ENCODE assay signal across 23 cellular contexts in genomic region chr11:63554901-63555218, GRCh38. TPM values are rescaled to one million over a fixed set of nuclear protein-coding genes. Genes with fewer than 3 reads are reported as not detected.
DNase-seq lines count a peak whose midpoint lies in the region; ATAC-seq and TF ChIP-seq lines count a peak whose summit lies in the region.
"Had no signal": no experiment of that assay in that cellular context is flagged by ENCODE, and none has a peak within 500 bp of the region (broad histone marks: within the 10 kb centered on the region; RNA-seq: fewer than 3 reads in every experiment).

No MANE protein-coding gene starts in this region.

- peaks cover 6% of the 10 kb centered on the region for H3K36me3 Mint-ChIP-seq in T-helper 2 cell treated with Interferon-gamma antibody and Interleukin-4, amounts not matched to agents 5 μg/mL and 100 μg/mL, for 36 hours (ENCODE audit: low read depth)
- H3K36me3 Mint-ChIP-seq in activated CD8-positive, alpha-beta T cell treated with anti-CD3 and anti-CD28 coated beads for 36 hours (ENCODE audit: low read depth), result peaks cover 3% of the 10 kb centered on the region
- H3K36me3 Mint-ChIP-seq in natural killer cell, result no peaks in the 10 kb centered on the region

- H3K27me3 ChIP-seq in BLaER1 treated with 17β-estradiol and CSF1 and Interleukin-3, amounts not matched to agents 10 nM and 100 nM, result no peaks in the 10 kb centered on the region
- H3K27me3 ChIP-seq in suprapubic skin, result no peaks in the 10 kb centered on the region
- H3K27me3 ChIP-seq: esophagus squamous epithelium, MG63, testis had no signal

- peak overlapping the region in 2 of 11 experiments; percentile 67 to 73; a peak in 2 of 22 replicates for H3K27ac ChIP-seq in BLaER1 treated with 17β-estradiol and CSF1 and Interleukin-3, amounts not matched to agents 10 nM and 100 nM
- no peak overlapping the region for H3K27ac ChIP-seq in suprapubic skin
- H3K27ac ChIP-seq: C4-2B, esophagus squamous epithelium, GM23248, testis had no signal

- H3K27ac Mint-ChIP-seq in T-helper 2 cell treated with Interferon-gamma antibody and Interleukin-4, amounts not matched to agents 5 μg/mL and 100 μg/mL, for 36 hours, result peak overlapping the region; percentile 49
- peak overlapping the region; percentile 98 for H3K27ac Mint-ChIP-seq in activated CD8-positive, alpha-beta T cell treated with anti-CD3 and anti-CD28 coated beads for 36 hours
- peak overlapping the region; percentile 97 to 98 for H3K27ac Mint-ChIP-seq in natural killer cell

- TF ChIP-seq CTCF in activated CD8-positive, alpha-beta T cell treated with anti-CD3 and anti-CD28 coated beads for 36 hours (IDR thresholded peaks at IDR 0.05), result no peak
- TF ChIP-seq CTCF in natural killer cell (IDR thresholded peaks at IDR 0.05) (no peak), suprapubic skin (IDR thresholded peaks at IDR 0.05) (no peak)

- H4K20me1 ChIP-seq in BLaER1 treated with 17β-estradiol and CSF1 and Interleukin-3, amounts not matched to agents 10 nM and 100 nM, result no peaks in the 10 kb centered on the region

- CTCF ChIA-PET in activated CD8-positive, alpha-beta T cell treated with anti-CD3 and anti-CD28 coated beads for 36 hours (lab: Charles Lee), result interaction anchor here (4.5 kb wide), 1 partner anchor 10 kb away, joined by 25 read pairs; the partner anchor contains the start of gene PLAAT2

- no peak overlapping the region for H3K4me3 Mint-ChIP-seq in T-helper 2 cell treated with Interferon-gamma antibody and Interleukin-4, amounts not matched to agents 5 μg/mL and 100 μg/mL, for 36 hours
- no peak overlapping the region for H3K4me3 Mint-ChIP-seq in activated CD8-positive, alpha-beta T cell treated with anti-CD3 and anti-CD28 coated beads for 36 hours
- no peak overlapping the region for H3K4me3 Mint-ChIP-seq in natural killer cell
- H3K4me3 Mint-ChIP-seq: activated CD4-positive, alpha-beta T cell treated with anti-CD3 and anti-CD28 coated beads, Interleukin-2, amount 10 ng/mL, durations not matched to agents 24 days and 14 days had no signal

- no peak for ATAC-seq in activated CD8-positive, alpha-beta T cell treated with anti-CD3 and anti-CD28 coated beads for 36 hours
- ATAC-seq in natural killer cell (no peak), GM19395 (IDR thresholded peaks at IDR 0.05; ENCODE audit: unreplicated experiment) (no peak)

- intact Hi-C loops in activated CD8-positive, alpha-beta T cell treated with anti-CD3 and anti-CD28 coated beads for 36 hours (cut with micrococcal nuclease), result no loop called here
- intact Hi-C loops in natural killer cell (cut with micrococcal nuclease), result loop anchor here (1.0 to 5.0 kb wide), 3 partner anchors 12 to 57 kb away; partner anchors contain the start of gene PLAAT3

- peaks cover 41% of the 10 kb centered on the region for H3K4me1 Mint-ChIP-seq in T-helper 2 cell treated with Interferon-gamma antibody and Interleukin-4, amounts not matched to agents 5 μg/mL and 100 μg/mL, for 36 hours (ENCODE audit: low read depth)
- peaks cover 47% of the 10 kb centered on the region for H3K4me1 Mint-ChIP-seq in activated CD8-positive, alpha-beta T cell treated with anti-CD3 and anti-CD28 coated beads for 36 hours (ENCODE audit: low read depth)
- H3K4me1 Mint-ChIP-seq in natural killer cell, result peaks cover 56 to 59% of the 10 kb centered on the region in 2 donors

- no peaks in the 10 kb centered on the region for H3K9me3 ChIP-seq in BLaER1 treated with 17β-estradiol and CSF1 and Interleukin-3, amounts not matched to agents 10 nM and 100 nM (replicated peaks in 1 of 11)
- no peaks in the 10 kb centered on the region for H3K9me3 ChIP-seq in suprapubic skin
- H3K9me3 ChIP-seq: esophagus squamous epithelium, MG63, testis had no signal

- no peak overlapping the region; a peak in 1 of 22 replicates for H3K9ac ChIP-seq in BLaER1 treated with 17β-estradiol and CSF1 and Interleukin-3, amounts not matched to agents 10 nM and 100 nM
- H3K9ac ChIP-seq: GM23248 had no signal

- no peaks in the 10 kb centered on the region for H3K9me3 Mint-ChIP-seq in T-helper 2 cell treated with Interferon-gamma antibody and Interleukin-4, amounts not matched to agents 5 μg/mL and 100 μg/mL, for 36 hours
- H3K9me3 Mint-ChIP-seq in activated CD8-positive, alpha-beta T cell treated with anti-CD3 and anti-CD28 coated beads for 36 hours, result no peaks in the 10 kb centered on the region
- no peaks in the 10 kb centered on the region for H3K9me3 Mint-ChIP-seq in natural killer cell
- H3K9me3 Mint-ChIP-seq: activated CD4-positive, alpha-beta T cell treated with anti-CD3 and anti-CD28 coated beads, Interleukin-2, amount 10 ng/mL, durations not matched to agents 24 days and 14 days had no signal

- no peak for TF ChIP-seq POLR2A in suprapubic skin (IDR thresholded peaks at IDR 0.05)

- TF ChIP-seq EP300 in suprapubic skin (IDR thresholded peaks at IDR 0.05), result no peak

- H3K27me3 Mint-ChIP-seq in T-helper 2 cell treated with Interferon-gamma antibody and Interleukin-4, amounts not matched to agents 5 μg/mL and 100 μg/mL, for 36 hours (ENCODE audit: low read depth), result no peaks in the 10 kb centered on the region
- no peaks in the 10 kb centered on the region for H3K27me3 Mint-ChIP-seq in activated CD8-positive, alpha-beta T cell treated with anti-CD3 and anti-CD28 coated beads for 36 hours
- H3K27me3 Mint-ChIP-seq in natural killer cell (ENCODE audit: low read depth in 2 of 2), result no peaks in the 10 kb centered on the region
- H3K27me3 Mint-ChIP-seq: activated CD4-positive, alpha-beta T cell treated with anti-CD3 and anti-CD28 coated beads, Interleukin-2, amount 10 ng/mL, durations not matched to agents 24 days and 14 days had no signal

- no peaks in the 10 kb centered on the region for H3K36me3 ChIP-seq in BLaER1 treated with 17β-estradiol and CSF1 and Interleukin-3, amounts not matched to agents 10 nM and 100 nM
- H3K36me3 ChIP-seq in suprapubic skin, result no peaks in the 10 kb centered on the region
- H3K36me3 ChIP-seq: esophagus squamous epithelium, MG63 had no signal

- POLR2A ChIA-PET in activated CD8-positive, alpha-beta T cell treated with anti-CD3 and anti-CD28 coated beads for 36 hours (lab: Charles Lee), result interaction anchor here (6.7 kb wide), 1 partner anchor 18 kb away, joined by 107 read pairs; the partner anchor contains the start of gene PLAAT4

- H3K4me3 ChIP-seq in BLaER1 treated with 17β-estradiol and CSF1 and Interleukin-3, amounts not matched to agents 10 nM and 100 nM, result no peak overlapping the region
- H3K4me3 ChIP-seq in suprapubic skin, result no peak overlapping the region
- H3K4me3 ChIP-seq: esophagus squamous epithelium, GM23248, MG63, skin epidermis, testis had no signal

- H3K4me2 ChIP-seq in BLaER1 treated with 17β-estradiol and CSF1 and Interleukin-3, amounts not matched to agents 10 nM and 100 nM, result peak overlapping the region in 7 of 11 experiments; percentile 64 to 89 (median 78); a peak in 7 of 22 replicates

- H3K4me1 ChIP-seq in BLaER1 treated with 17β-estradiol and CSF1 and Interleukin-3, amounts not matched to agents 10 nM and 100 nM, result peaks cover 16 to 30% (median 23%) of the 10 kb centered on the region in 10 experiments
- H3K4me1 ChIP-seq in suprapubic skin, result no peaks in the 10 kb centered on the region
- H3K4me1 ChIP-seq: testis had no signal

- no peak for DNase-seq in T-helper 2 cell treated with Interferon-gamma antibody and Interleukin-4, amounts not matched to agents 5 μg/mL and 100 μg/mL, for 36 hours (ENCODE audit: low spot score)
- DNase-seq in T-helper 2 cell (no peak), natural killer cell (no peak), LoVo (ENCODE audit: low spot score) (no peak), suprapubic skin (ENCODE audit: low spot score in 2 of 2) (no peak)
- no peak for DNase-seq in activated CD8-positive, alpha-beta T cell treated with anti-CD3 and anti-CD28 coated beads for 36 hours
- DNase-seq: activated CD4-positive, alpha-beta T cell treated with anti-CD3 and anti-CD28 coated beads, Interleukin-2, amount 10 ng/mL, durations not matched to agents 24 days and 14 days; caudate nucleus; DMS79; esophagus squamous epithelium; GM23248; MG63; NCI-H1436 treated with DMSO at 0.1 percent for 48 hours; NCI-H226; NK-92 treated with Interleukin-12 subunit alpha and Interleukin-12 subunit beta, amount 100 ng/mL, for 24 hours; stimulated activated CD4-positive, alpha-beta T cell treated with anti-CD3 and anti-CD28 coated beads, Interleukin-4, amount 100 ng/mL, for 24 hours; testis had no signal

- WGBS in suprapubic skin, result 77% methylated on average over 4 of the region's 4 CpGs

RNA-seq across cellular contexts. Expression of gene PLAAT2, which starts 8.3 kb away (rescaled TPM):
- under 1 TPM in 1 of 2 experiments, not detected in 1; 0.38 TPM for total RNA-seq in activated CD8-positive, alpha-beta T cell treated with anti-CD3 and anti-CD28 coated beads for 36 hours
- total RNA-seq in natural killer cell (1 to 10 TPM; 1.6 to 5.6 (median 4.6) TPM), suprapubic skin (not detected)
- total RNA-seq: activated CD4-positive, alpha-beta T cell treated with anti-CD3 and anti-CD28 coated beads, Interleukin-2, amount 10 ng/mL, durations not matched to agents 24 days and 14 days; GM23248; posterior vena cava; RPMI7951 had no signal

RNA-seq across cellular contexts. Expression of gene PLAAT4, which starts 18.3 kb away (rescaled TPM):
- 10 to 100 TPM; 24.1 to 26.2 TPM for total RNA-seq in activated CD8-positive, alpha-beta T cell treated with anti-CD3 and anti-CD28 coated beads for 36 hours
- total RNA-seq in natural killer cell, result 100 to 1,000 TPM; 204 to 215 (median 210) TPM
- total RNA-seq in suprapubic skin, result 10 to 100 TPM in 1 of 4 donors, 1 to 10 TPM in 2, not detected in 1; 3.3 to 14.1 (median 4.6) TPM

RNA-seq across cellular contexts. Expression of gene LGALS12, which starts 49.0 kb away (rescaled TPM):
- total RNA-seq in activated CD8-positive, alpha-beta T cell treated with anti-CD3 and anti-CD28 coated beads for 36 hours, result not detected
- 1 to 10 TPM in 1 of 3 donors, under 1 TPM in 2; 0.23 to 1.8 (median 0.38) TPM for total RNA-seq in natural killer cell
- total RNA-seq in suprapubic skin, result 1 to 10 TPM in 2 of 4 donors, under 1 TPM in 1, not detected in 1; 0.76 to 6.3 (median 2.3) TPM
- total RNA-seq: activated CD4-positive, alpha-beta T cell treated with anti-CD3 and anti-CD28 coated beads, Interleukin-2, amount 10 ng/mL, durations not matched to agents 24 days and 14 days; esophagus squamous epithelium; GM23248 had no signal

RNA-seq across cellular contexts. Expression of gene PLAAT3, which starts 59.4 kb away (rescaled TPM):
- 1 to 10 TPM; 4.8 to 6.5 TPM for total RNA-seq in activated CD8-positive, alpha-beta T cell treated with anti-CD3 and anti-CD28 coated beads for 36 hours
- 10 to 100 TPM; 32.5 to 34.1 (median 34.1) TPM for total RNA-seq in natural killer cell
- total RNA-seq in suprapubic skin, result 10 to 100 TPM in 3 of 4 donors, 1 to 10 TPM in 1; 7.1 to 14.2 (median 10.2) TPM

Comparison
In these comparisons a context has a peak if more than half of its experiments do, and no peak if none do; other contexts are left out.
1. RNA of gene PLAAT4, which starts 18.3 kb away (total RNA-seq): 204 to 215 TPM in natural killer cell; 24.1 to 26.2 TPM in activated CD8-positive, alpha-beta T cell treated with anti-CD3 and anti-CD28 coated beads for 36 hours and 3.3 to 14.1 TPM in suprapubic skin; every median in the first group is over 4 times any median in the second.
2. Peak in every context shown above with its lines, with median percentiles within 50 percentile points of each other: H3K27ac Mint-ChIP-seq.